ENCODE assay signal across 9 cellular contexts in genomic region chr6:129710722-129711631, GRCh38. TPM values are rescaled to one million over a fixed set of nuclear protein-coding genes. Genes with fewer than 3 reads are reported as not detected.
DNase-seq lines count a peak whose midpoint lies in the region; ATAC-seq and TF ChIP-seq lines count a peak whose summit lies in the region.
"Had no signal": no experiment of that assay in that cellular context is flagged by ENCODE, and none has a peak within 500 bp of the region (broad histone marks: within the 10 kb centered on the region; RNA-seq: fewer than 3 reads in every experiment).

No MANE protein-coding gene starts in this region.

- no peak for DNase-seq in SK-N-SH
- DNase-seq in WTC11 (ENCODE audit: low spot score) = no peak
- no peak for DNase-seq in fibroblast of villous mesenchyme (ENCODE audit: low read depth)
- DNase-seq in spleen = no peak
- DNase-seq in posterior cingulate gyrus = no peak
- DNase-seq in NCI-H187 treated with DMSO at 0.1 percent for 48 hours (lab: John Stamatoyannopoulos, UW) = no peak
- no peak for DNase-seq in DMS79 (lab: John Stamatoyannopoulos, UW)
- DNase-seq: NCI-H1436 treated with DMSO at 0.1 percent for 48 hours had no signal

- no peak for TF ChIP-seq EP300 in SK-N-SH (IDR thresholded peaks at IDR 0.05; ENCODE audit: borderline replicate concordance in 1 of 2, low read depth in 1 of 2, low read length in 1 of 2)

- peak overlapping the region; percentile 93 for H3K4me3 Mint-ChIP-seq in WTC11

- H2AFZ ChIP-seq in SK-N-SH (ENCODE audit: low read depth) = peak overlapping the region; percentile 69; the same call in 1 of the 2 replicates

- H3K4me1 Mint-ChIP-seq in WTC11 = peaks cover 40% of the 10 kb centered on the region

- no peak for TF ChIP-seq CTCF in SK-N-SH (IDR thresholded peaks at IDR 0.05)
- no peak for TF ChIP-seq CTCF in WTC11 (IDR thresholded peaks at IDR 0.05)
- TF ChIP-seq CTCF in fibroblast of villous mesenchyme (IDR thresholded peaks at IDR 0.05; ENCODE audit: insufficient read depth, low read depth, low read length) = no peak
- TF ChIP-seq CTCF in spleen (IDR thresholded peaks at IDR 0.05 in 8 of 11, conservative IDR thresholded peaks at IDR 0.05 in 3 of 11) = no peak

- peaks cover 5% of the 10 kb centered on the region; the same call in 1 of the 2 replicates for H4K20me1 ChIP-seq in SK-N-SH (ENCODE audit: insufficient read depth)

- H3K4me3 ChIP-seq in SK-N-SH (ENCODE audit: low read depth in 2 of 2, low read length in 1 of 2) (peak overlapping the region; percentile 67 to 91; a peak in 2 of 4 replicates), fibroblast of villous mesenchyme (ENCODE audit: low read depth, low read length) (peak overlapping the region; percentile 76), spleen (peak overlapping the region in 5 of 8 donors; percentile 57 to 74 (median 59))

- H3K36me3 ChIP-seq in SK-N-SH (replicated peaks in 1 of 2; ENCODE audit: control insufficient read depth in 1 of 2, insufficient read depth in 2 of 2, low read length in 1 of 2) (peaks cover 3 to 12% of the 10 kb centered on the region in 2 experiments), spleen (peaks cover 0 to 7% (median 0%) of the 10 kb centered on the region in 6 donors)

- no peaks in the 10 kb centered on the region for H3K9me3 Mint-ChIP-seq in WTC11

- H3K27ac ChIP-seq in SK-N-SH (ENCODE audit: low read depth in 2 of 2, low read length in 1 of 2) (peak overlapping the region; percentile 56 to 89; a peak in 3 of 4 replicates), spleen (peak overlapping the region in 4 of 8 donors; percentile 82 to 88 (median 88))

- TF ChIP-seq POLR2A in spleen (IDR thresholded peaks at IDR 0.05) = no peak

- POLR2A ChIA-PET in SK-N-SH (lab: Yijun Ruan, JAX) = no interaction called here
- POLR2A ChIA-PET in WTC11 (lab: Charles Lee) = no interaction called here

- H3K27ac Mint-ChIP-seq in WTC11 = peak overlapping the region; percentile 94

- no peaks in the 10 kb centered on the region for H3K36me3 Mint-ChIP-seq in WTC11

- WGBS in SK-N-SH (ENCODE audit: low lambda C conversion rate) = 56% methylated on average over 8 of the region's 8 CpGs
- WGBS in spleen, 5 donors = 64 to 73% (median 72%) methylated on average over 8 of the region's 8 CpGs

- H3K9ac ChIP-seq in SK-N-SH = peak overlapping the region; percentile 72; the same call in 1 of the 2 replicates

- no peaks in the 10 kb centered on the region; the same call in 1 of the 2 replicates for H3K27me3 Mint-ChIP-seq in WTC11 (ENCODE audit: low read depth)

- TF ChIP-seq RAD21 in SK-N-SH (IDR thresholded peaks at IDR 0.05; ENCODE audit: low read length) = no peak

- intact Hi-C loops in spleen (cut with DNase I; ENCODE audit: low total_unique reads) = no loop called here
- intact Hi-C loops in posterior cingulate gyrus (cut with DNase I) = no loop called here

- no peaks in the 10 kb centered on the region for H3K4me1 ChIP-seq in SK-N-SH (ENCODE audit: control insufficient read depth in 1 of 2, insufficient read depth in 2 of 2, low read depth in 1 of 2, low read length in 1 of 2)
- H3K4me1 ChIP-seq in spleen = peaks cover 10 to 52% (median 34%) of the 10 kb centered on the region in 6 donors

- H3K9me3 ChIP-seq in SK-N-SH = no peaks in the 10 kb centered on the region
- no peaks in the 10 kb centered on the region for H3K9me3 ChIP-seq in spleen

- H3F3A ChIP-seq in SK-N-SH (replicated peaks; ENCODE audit: insufficient read depth) = peaks cover 14% of the 10 kb centered on the region

- peaks cover 40% of the 10 kb centered on the region for H3K79me2 ChIP-seq in SK-N-SH (ENCODE audit: insufficient read depth)

- CTCF ChIA-PET in SK-N-SH (lab: Yijun Ruan, JAX) (no interaction called here), WTC11 (lab: Charles Lee) (interaction anchor here (1.1 to 2.4 kb wide), 6 partner anchors 15 to 310 kb away, joined by 3 to 15 read pairs (median 4); no protein-coding TSS in a partner anchor)

- H3K9me2 ChIP-seq in SK-N-SH = no peaks in the 10 kb centered on the region

- H3K4me2 ChIP-seq in SK-N-SH = peak overlapping the region; percentile 80

- H3K27me3 ChIP-seq in SK-N-SH (ENCODE audit: insufficient read depth) (no peaks in the 10 kb centered on the region), spleen (replicated peaks in 1 of 7) (no peaks in the 10 kb centered on the region)

- ATAC-seq in SK-N-SH treated with all-trans-retinoic acid at 6 μM for 48 hours (no peak; the same call in 2 of the 3 replicates), WTC11 (no peak)

TF ChIP-seq in SK-N-SH treated with all-trans-retinoic acid at 6 μM for 48 hours, 23 proteins besides CTCF, POLR2A, EP300 and RAD21 (continues in another document):
- TF ChIP-seq ZNF565 (CRISPR knock-in tag; conservative IDR thresholded peaks at IDR 0.05; ENCODE audit: low read depth) (no peak), GLIS3 (CRISPR knock-in tag; IDR thresholded peaks at IDR 0.05) (no peak), ZFP30 (CRISPR knock-in tag; IDR thresholded peaks at IDR 0.05) (no peak), POU6F1 (CRISPR knock-in tag; IDR thresholded peaks at IDR 0.05; ENCODE audit: borderline replicate concordance, low read depth) (no peak), CSRNP3 (CRISPR knock-in tag; IDR thresholded peaks at IDR 0.05) (no peak), PPARA (CRISPR knock-in tag; IDR thresholded peaks at IDR 0.05; ENCODE audit: borderline replicate concordance) (no peak), ZNF8 (CRISPR knock-in tag; IDR thresholded peaks at IDR 0.05) (no peak)

TF ChIP-seq in WTC11, 78 proteins besides CTCF, POLR2A, EP300 and RAD21:
- TF ChIP-seq ZNF121 (CRISPR knock-in tag; IDR thresholded peaks at IDR 0.05) (peak; percentile 97), GABPB1 (CRISPR knock-in tag; IDR thresholded peaks at IDR 0.05) (no peak)
TF ChIP-seq in WTC11: peak in this region for 1.

RNA-seq across cellular contexts. Expression of gene ARHGAP18, which starts 1.0 kb away (rescaled TPM):
- polyA plus RNA-seq in SK-N-SH (2012; rRNA removed) (25.0 and 32.8 TPM in 2 replicates), spleen (1 to 10 TPM; 4.6 to 5.6 (median 5.0) TPM)
- polyA plus RNA-seq in SK-N-SH (2012; cell fraction: cytosol; rRNA removed) = 38.9 and 45.2 TPM in 2 replicates
- polyA plus RNA-seq in SK-N-SH (2012; cell fraction: nucleus; rRNA removed) = 10.2 and 20.0 TPM in 2 replicates
- total RNA-seq in WTC11 (2021) (3.7 to 4.6 TPM (median 4.4 TPM) in 3 replicates), fibroblast of villous mesenchyme (30.9 and 47.1 TPM in 2 replicates), spleen (10 to 100 TPM; 13.0 to 18.7 (median 16.1) TPM)
